ENCODE assay signal across 25 cellular contexts in genomic region chr2:258933-259332, GRCh38. TPM values are rescaled to one million over a fixed set of nuclear protein-coding genes. Genes with fewer than 3 reads are reported as not detected.
A peak's percentile ranks its signal among the peaks of the same experiment; 100 is the strongest.
DNase-seq lines count a peak whose midpoint lies in the region; ATAC-seq, FAIRE-seq and TF ChIP-seq lines count a peak whose summit lies in the region.
"Had no signal": no experiment of that assay in that cellular context is flagged by ENCODE, and none has a peak within 500 bp of the region (broad histone marks: within the 10 kb centered on the region; RNA-seq: fewer than 3 reads in every experiment).

No MANE protein-coding gene starts in this region.

- 0 out of 2 replicates have a peak overlapping the region, but pooled peaks have one; percentile 8 for H3K9ac ChIP-seq in HepG2 (ENCODE audit: insufficient read depth, low read depth, low read length)
- no peak overlapping the region for H3K9ac ChIP-seq in K562 (ENCODE audit: insufficient read depth in 1 of 2, low read depth in 2 of 2, low read length in 2 of 2)
- H3K9ac ChIP-seq: BLaER1 had no signal

- ATAC-seq in HepG2 (no peak), right lobe of liver (no peak), K562 (no peak), aorta (ENCODE audit: low FRiP score) (no peak)

- H3K79me2 ChIP-seq in HepG2 (ENCODE audit: insufficient read depth, low read length): peaks cover 4% of the 10 kb centered on the region
- H3K79me2 ChIP-seq in K562 (ENCODE audit: control insufficient read depth, insufficient read depth, low read length): no peaks in the 10 kb centered on the region

- H3K4me1 Mint-ChIP-seq in progenitor cell of endocrine pancreas (ENCODE audit: low read depth): peaks cover 40% of the 10 kb centered on the region

- H3K4me3 Mint-ChIP-seq in progenitor cell of endocrine pancreas (ENCODE audit: low read depth): no peak overlapping the region
- H3K4me3 Mint-ChIP-seq: CD14-positive monocyte; CD4-positive, alpha-beta memory T cell; CD8-positive, alpha-beta memory T cell had no signal

- CTCF ChIA-PET in HepG2 (lab: Yijun Ruan, JAX; ENCODE audit: low intra/inter-chr PET ratio, low total read pairs) (no interaction called here), K562 (lab: Yijun Ruan, JAX; ENCODE audit: low intra/inter-chr PET ratio) (no interaction called here)

- peak overlapping the region; percentile 86 for H3K27ac ChIP-seq in HepG2 (ENCODE audit: extremely low read length, insufficient read depth, low read length)
- H3K27ac ChIP-seq in right lobe of liver: no peak overlapping the region
- no peak overlapping the region for H3K27ac ChIP-seq in K562 (ENCODE audit: extremely low read depth, low read depth, low read length)
- H3K27ac ChIP-seq in aorta (ENCODE audit: low read depth in 1 of 2, low read length in 2 of 2): no peak overlapping the region
- H3K27ac ChIP-seq: BLaER1 had no signal

- TF ChIP-seq EP300 in HepG2 (IDR thresholded peaks at IDR 0.05; ENCODE audit: low read depth in 2 of 2, low read length in 2 of 2) (no peak), HepG2 (CRISPR knock-in tag; IDR thresholded peaks at IDR 0.05; ENCODE audit: borderline replicate concordance) (no peak), K562 (IDR thresholded peaks at IDR 0.05; ENCODE audit: low read length) (no peak)

- H3K36me3 ChIP-seq in HepG2 (replicated peaks in 1 of 2; ENCODE audit: control insufficient read depth in 1 of 2, insufficient read depth in 2 of 2, low read length in 2 of 2) (no peaks in the 10 kb centered on the region), right lobe of liver (no peaks in the 10 kb centered on the region), K562 (ENCODE audit: control insufficient read depth, insufficient read depth, low read length) (no peaks in the 10 kb centered on the region), aorta (ENCODE audit: control insufficient read depth in 1 of 2, insufficient read depth in 2 of 2, low read length in 1 of 2) (peaks cover 0 to 2% of the 10 kb centered on the region in 2 donors)
- H3K36me3 ChIP-seq: BE2C had no signal

- FAIRE-seq in HepG2 (lab: Jason Lieb, UNC): no peak
- no peak for FAIRE-seq in K562 (lab: Jason Lieb, UNC)
- FAIRE-seq: A204.1, D721Med, G401.6, GM12891, GM19239 had no signal

- no peak for TF ChIP-seq RAD21 in HepG2 (CRISPR knock-in tag; IDR thresholded peaks at IDR 0.05)
- TF ChIP-seq RAD21 in K562 (CRISPR knock-in tag; conservative IDR thresholded peaks at IDR 0.05 in 1 of 2, IDR thresholded peaks at IDR 0.05 in 1 of 2): no peak

- intact Hi-C loops in HepG2 (cut with micrococcal nuclease; ENCODE audit: unreplicated experiment): no loop called here
- intact Hi-C loops in right lobe of liver (cut with DNase I): no loop called here
- intact Hi-C loops in K562 (cut with micrococcal nuclease): no loop called here
- intact Hi-C loops in aorta (cut with DNase I): no loop called here

- TF ChIP-seq POLR2A in HepG2 (IDR thresholded peaks at IDR 0.05; ENCODE audit: insufficient read depth in 1 of 2, low read depth in 2 of 2, low read length in 2 of 2) (no peak), right lobe of liver (IDR thresholded peaks at IDR 0.05) (no peak), K562 (conservative IDR thresholded peaks at IDR 0.05) (no peak)

- POLR2A ChIA-PET in HepG2 (lab: Yijun Ruan, JAX) (interaction anchor here (1.2 to 11.0 kb wide), 4 partner anchors 10 to 82 kb away, joined by 4 to 156 read pairs (median 10); no protein-coding TSS in a partner anchor), K562 (lab: Yijun Ruan, JAX) (no interaction called here)

- H3K36me3 Mint-ChIP-seq in progenitor cell of endocrine pancreas (ENCODE audit: insufficient read depth): peaks cover 15% of the 10 kb centered on the region

- peak overlapping the region; percentile 98; the same call in 1 of the 2 replicates for H3K4me2 ChIP-seq in HepG2 (ENCODE audit: low read depth, low read length)
- no peak overlapping the region for H3K4me2 ChIP-seq in K562 (ENCODE audit: insufficient read depth, low read length)
- H3K4me2 ChIP-seq: BLaER1 had no signal

- H3K27me3 ChIP-seq in HepG2 (ENCODE audit: control insufficient read depth in 1 of 2, insufficient read depth in 2 of 2, low read length in 2 of 2) (no peaks in the 10 kb centered on the region), right lobe of liver (no peaks in the 10 kb centered on the region), K562 (ENCODE audit: control insufficient read depth in 2 of 2, insufficient read depth in 2 of 2, low read length in 2 of 2) (no peaks in the 10 kb centered on the region), aorta (ENCODE audit: control insufficient read depth in 1 of 2, insufficient read depth in 2 of 2, low read length in 1 of 2) (no peaks in the 10 kb centered on the region)
- H3K27me3 ChIP-seq: BE2C, BLaER1 had no signal

- DNase-seq in HepG2 (ENCODE audit: low spot score) (no peak), right lobe of liver (no peak), K562 (ENCODE audit: extremely low read depth in 1 of 4, low spot score in 3 of 4) (no peak), progenitor cell of endocrine pancreas (ENCODE audit: low spot score, unreplicated experiment) (no peak), SW 1271 (lab: John Stamatoyannopoulos, UW) (no peak), aorta (no peak)
- DNase-seq: 8988T; ACHN; BE2C; C1 segment of cervical spinal cord; CD4-positive, alpha-beta memory T cell; CD4-positive, CD25-positive, alpha-beta regulatory T cell; CD8-positive, alpha-beta memory T cell; COR-L47; DMS79 treated with DMSO at 0.1 percent for 48 hours; GF-D8 had no signal

- H3K27me3 Mint-ChIP-seq in progenitor cell of endocrine pancreas: no peaks in the 10 kb centered on the region
- H3K27me3 Mint-ChIP-seq: CD4-positive, alpha-beta memory T cell had no signal

- in situ Hi-C loops in HepG2 (cut with HindIII; ENCODE audit: extremely low pct_ligation_motif_present, low pct_unique_long_range_greater_than_20kb): no loop called here
- in situ Hi-C loops in K562 (cut with MboI): no loop called here

- peak overlapping the region; percentile 44 for H3K27ac Mint-ChIP-seq in progenitor cell of endocrine pancreas
- H3K27ac Mint-ChIP-seq: CD14-positive monocyte; CD4-positive, CD25-positive, alpha-beta regulatory T cell; CD8-positive, alpha-beta memory T cell had no signal

- H2AFZ ChIP-seq in HepG2 (ENCODE audit: low read length) (no peak overlapping the region), K562 (ENCODE audit: low read depth, low read length) (no peak overlapping the region)

- TF ChIP-seq CTCF in HepG2 (CRISPR knock-in tag; IDR thresholded peaks at IDR 0.05) (no peak), right lobe of liver (IDR thresholded peaks at IDR 0.05) (no peak), K562 (IDR thresholded peaks at IDR 0.05 in 2 of 3, conservative IDR thresholded peaks at IDR 0.05 in 1 of 3; ENCODE audit: insufficient read depth in 2 of 3, low read depth in 1 of 3, low read length in 3 of 3) (no peak), progenitor cell of endocrine pancreas (IDR thresholded peaks at IDR 0.05; ENCODE audit: unreplicated experiment) (no peak)

- no peaks in the 10 kb centered on the region for H3K9me1 ChIP-seq in K562 (ENCODE audit: control insufficient read depth, insufficient read depth, low read length)

- H3K4me3 ChIP-seq in HepG2 (replicated peaks in 1 of 3; ENCODE audit: insufficient read depth in 1 of 3, low read depth in 2 of 3, low read length in 3 of 3) (no peak overlapping the region), right lobe of liver (no peak overlapping the region), K562 (no peak overlapping the region), aorta (ENCODE audit: low read length in 2 of 2) (no peak overlapping the region)
- H3K4me3 ChIP-seq: BLaER1 had no signal

- H3K9me3 Mint-ChIP-seq in progenitor cell of endocrine pancreas (ENCODE audit: low read depth): peaks cover 9% of the 10 kb centered on the region

- WGBS in HepG2 (ENCODE audit: low lambda C conversion rate): 76% methylated on average over 3 of the region's 3 CpGs
- 100% methylated on average over 2 of the region's 3 CpGs for WGBS in right lobe of liver (ENCODE audit: insufficient coverage, low coverage, low lambda C conversion rate, missing lambda C conversion rate)
- 69% methylated on average over 3 of the region's 3 CpGs for whole genome bisulfite sequencing in K562 (ENCODE audit: insufficient coverage, low coverage, missing lambda C conversion rate)
- 92 to 98% methylated on average over 3 of the region's 3 CpGs for WGBS in aorta, 2 donors

- H3K9me3 ChIP-seq in HepG2 (ENCODE audit: low read length): peaks cover 5% of the 10 kb centered on the region; the same call in 1 of the 2 replicates
- H3K9me3 ChIP-seq in right lobe of liver: no peaks in the 10 kb centered on the region
- peaks cover 8% of the 10 kb centered on the region for H3K9me3 ChIP-seq in K562 (replicated peaks; ENCODE audit: control insufficient read depth, insufficient read depth, low read depth, low read length)
- no peaks in the 10 kb centered on the region for H3K9me3 ChIP-seq in aorta (ENCODE audit: control insufficient read depth, low read length)
- H3K9me3 ChIP-seq: BE2C had no signal

- peaks cover 73% of the 10 kb centered on the region for H3K4me1 ChIP-seq in HepG2 (ENCODE audit: insufficient read depth, low read length)
- peaks cover 0 to 21% (median 4%) of the 10 kb centered on the region in 4 donors for H3K4me1 ChIP-seq in right lobe of liver
- peaks cover 0 to 8% of the 10 kb centered on the region in 2 experiments; a peak in 2 of 5 replicates for H3K4me1 ChIP-seq in K562 (replicated peaks in 1 of 2; ENCODE audit: control insufficient read depth in 2 of 2, insufficient read depth in 2 of 2, low read length in 2 of 2)
- H3K4me1 ChIP-seq in aorta (ENCODE audit: control insufficient read depth in 1 of 2, insufficient read depth in 2 of 2, low read length in 2 of 2): no peaks in the 10 kb centered on the region
- H3K4me1 ChIP-seq: BE2C had no signal

- no peaks in the 10 kb centered on the region for H4K20me1 ChIP-seq in HepG2 (ENCODE audit: insufficient read depth, low read length)
- H4K20me1 ChIP-seq in K562 (replicated peaks; ENCODE audit: control insufficient read depth, insufficient read depth, low read length): no peaks in the 10 kb centered on the region

- BruUV-seq in HepG2 (replicated peaks; lab: Mats Ljungman, UMichigan) (no TSS peak), K562 (replicated peaks; lab: Mats Ljungman, UMichigan) (no TSS peak)

RNA-seq across cellular contexts. Expression of gene SH3YL1, which starts 4.9 kb away (rescaled TPM):
- total RNA-seq in HepG2 (2016; rRNA removed; fragmentation: Illumina TruSeq; extraction: Trizol): 8.8 and 13.0 TPM in 2 replicates
- 4.1 and 4.9 TPM in 2 replicates for total RNA-seq in HepG2 (2016; cell fraction: cytosol; rRNA removed; fragmentation: Illumina TruSeq; extraction: Trizol; ENCODE audit: low read depth)
- total RNA-seq in HepG2 (2016; cell fraction: insoluble cytoplasmic fraction; rRNA removed; fragmentation: Illumina TruSeq; extraction: Trizol): 8.7 and 10.6 TPM in 2 replicates
- total RNA-seq in HepG2 (2016; cell fraction: membrane; rRNA removed; fragmentation: Illumina TruSeq; extraction: Trizol): 6.5 and 8.7 TPM in 2 replicates
- total RNA-seq in HepG2 (2016; cell fraction: nucleus; rRNA removed; fragmentation: Illumina TruSeq; extraction: Trizol): 19.0 and 22.6 TPM in 2 replicates
- polyA plus RNA-seq in HepG2 (2011; rRNA removed): 38.1 and 48.2 TPM in 2 replicates
- polyA plus RNA-seq in HepG2 (2011; cell fraction: cytosol; rRNA removed): 22.1 and 28.8 TPM in 2 replicates
- 105 and 110 TPM in 2 replicates for polyA plus RNA-seq in HepG2 (2011; cell fraction: nucleus; rRNA removed)
- 34.7 and 61.3 TPM in 2 replicates for polyA plus RNA-seq in HepG2 (2012)
- 3.9 and 4.4 TPM in 2 replicates for polyA plus RNA-seq in HepG2 (2016; cell fraction: cytosol; fragmentation: Illumina TruSeq; extraction: Trizol; ENCODE audit: low read depth)
- 12.2 TPM in 2 replicates for polyA plus RNA-seq in HepG2 (2016; cell fraction: insoluble cytoplasmic fraction; fragmentation: Illumina TruSeq; extraction: Trizol; ENCODE audit: low read depth)
- polyA plus RNA-seq in HepG2 (2016; cell fraction: membrane; fragmentation: Illumina TruSeq; extraction: Trizol; ENCODE audit: low read depth): 6.9 and 8.4 TPM in 2 replicates
- 34.5 and 42.6 TPM in 2 replicates for polyA plus RNA-seq in HepG2 (2016; cell fraction: nucleus; fragmentation: Illumina TruSeq; extraction: Trizol; ENCODE audit: insufficient read depth, low read depth)
- polyA minus RNA-seq in HepG2 (2011; rRNA and poly(A)+ RNA removed; ENCODE audit: low replicate concordance): 8.2 and 18.1 TPM in 2 replicates
- polyA minus RNA-seq in HepG2 (2011; cell fraction: cytosol; rRNA and poly(A)+ RNA removed): 10.2 and 13.8 TPM in 2 replicates
- polyA minus RNA-seq in HepG2 (2011; cell fraction: nucleus; rRNA and poly(A)+ RNA removed): 143 and 147 TPM in 2 replicates
- total RNA-seq in right lobe of liver: 10 to 100 TPM in 2 of 6 experiments, 1 to 10 TPM in 4; 5.9 to 23.0 (median 8.7) TPM
- total RNA-seq in K562 (2011; cell fraction: chromatin; rRNA removed; ENCODE audit: low replicate concordance): 13.0 and 30.3 TPM in 2 replicates
- 8.9 and 9.3 TPM in 2 replicates for total RNA-seq in K562 (2011; cell fraction: nucleolus; rRNA removed)
- total RNA-seq in K562 (2011; cell fraction: nucleoplasm; rRNA removed): 15.4 and 22.9 TPM in 2 replicates
- total RNA-seq in K562 (2014; rRNA removed): 4.0 and 5.5 TPM in 2 replicates
- 5.1 and 5.3 TPM in 2 replicates for total RNA-seq in K562 (2014; rRNA removed; fragmentation: Illumina TruSeq; extraction: Trizol)
- total RNA-seq in K562 (2015; rRNA removed; fragmentation: Illumina TruSeq; extraction: Trizol): 3.6 and 5.0 TPM in 2 replicates
- 4.0 and 5.5 TPM in 2 replicates for total RNA-seq in K562 (2021)
- 7.8 and 8.6 TPM in 2 replicates for polyA plus RNA-seq in K562 (2011; rRNA removed)
- 2.9 and 4.2 TPM in 2 replicates for polyA plus RNA-seq in K562 (2011; cell fraction: cytosol; rRNA removed)
- 20.2 and 23.5 TPM in 2 replicates for polyA plus RNA-seq in K562 (2011; cell fraction: nucleus; rRNA removed)
- polyA plus RNA-seq in K562 (2012): 4.7 and 7.8 TPM in 2 replicates
- 4.6 and 4.7 TPM in 2 replicates for polyA plus RNA-seq in K562 (2014; fragmentation: Illumina TruSeq; extraction: Trizol)
- polyA plus RNA-seq in K562 (2014; fragmentation: Nextera tagmentation; extraction: Ambion mirVana): 1 to 10 TPM; 3.9 to 5.0 TPM
- 7.0 and 7.5 TPM in 2 replicates for polyA plus RNA-seq in K562 (2014; rRNA removed)
- polyA minus RNA-seq in K562 (2011; rRNA and poly(A)+ RNA removed): 9.5 and 11.5 TPM in 2 replicates
- 1.6 and 3.5 TPM in 2 replicates for polyA minus RNA-seq in K562 (2011; cell fraction: cytosol; rRNA and poly(A)+ RNA removed)
- 11.7 and 25.8 TPM in 2 replicates for polyA minus RNA-seq in K562 (2011; cell fraction: nucleus; rRNA and poly(A)+ RNA removed)
- 120 and 129 TPM in 2 replicates for total RNA-seq in progenitor cell of endocrine pancreas
- total RNA-seq in aorta: 10 to 100 TPM; 25.9 to 37.3 TPM
- 10 to 100 TPM; 27.8 to 33.4 TPM for polyA plus RNA-seq in aorta

RNA-seq across cellular contexts. Expression of gene ACP1, which starts 5.8 kb away (rescaled TPM):
- total RNA-seq in HepG2 (2016; rRNA removed; fragmentation: Illumina TruSeq; extraction: Trizol): 246 and 290 TPM in 2 replicates
- 198 and 234 TPM in 2 replicates for total RNA-seq in HepG2 (2016; cell fraction: cytosol; rRNA removed; fragmentation: Illumina TruSeq; extraction: Trizol; ENCODE audit: low read depth)
- 252 and 306 TPM in 2 replicates for total RNA-seq in HepG2 (2016; cell fraction: insoluble cytoplasmic fraction; rRNA removed; fragmentation: Illumina TruSeq; extraction: Trizol)
- total RNA-seq in HepG2 (2016; cell fraction: membrane; rRNA removed; fragmentation: Illumina TruSeq; extraction: Trizol): 319 and 324 TPM in 2 replicates
- total RNA-seq in HepG2 (2016; cell fraction: nucleus; rRNA removed; fragmentation: Illumina TruSeq; extraction: Trizol): 159 and 173 TPM in 2 replicates
- 280 and 348 TPM in 2 replicates for polyA plus RNA-seq in HepG2 (2011; rRNA removed)
- polyA plus RNA-seq in HepG2 (2011; cell fraction: cytosol; rRNA removed): 192 and 226 TPM in 2 replicates
- polyA plus RNA-seq in HepG2 (2011; cell fraction: nucleus; rRNA removed): 139 and 154 TPM in 2 replicates
- 301 and 382 TPM in 2 replicates for polyA plus RNA-seq in HepG2 (2012)
- 328 and 393 TPM in 2 replicates for polyA plus RNA-seq in HepG2 (2016; cell fraction: cytosol; fragmentation: Illumina TruSeq; extraction: Trizol; ENCODE audit: low read depth)
- polyA plus RNA-seq in HepG2 (2016; cell fraction: insoluble cytoplasmic fraction; fragmentation: Illumina TruSeq; extraction: Trizol; ENCODE audit: low read depth): 381 and 406 TPM in 2 replicates
- 353 and 372 TPM in 2 replicates for polyA plus RNA-seq in HepG2 (2016; cell fraction: membrane; fragmentation: Illumina TruSeq; extraction: Trizol; ENCODE audit: low read depth)
- 287 and 295 TPM in 2 replicates for polyA plus RNA-seq in HepG2 (2016; cell fraction: nucleus; fragmentation: Illumina TruSeq; extraction: Trizol; ENCODE audit: insufficient read depth, low read depth)
- polyA minus RNA-seq in HepG2 (2011; rRNA and poly(A)+ RNA removed; ENCODE audit: low replicate concordance): 137 and 198 TPM in 2 replicates
- 154 and 160 TPM in 2 replicates for polyA minus RNA-seq in HepG2 (2011; cell fraction: cytosol; rRNA and poly(A)+ RNA removed)
- 316 and 328 TPM in 2 replicates for polyA minus RNA-seq in HepG2 (2011; cell fraction: nucleus; rRNA and poly(A)+ RNA removed)
- total RNA-seq in right lobe of liver: 10 to 100 TPM; 52.1 to 72.1 (median 60.3) TPM
- total RNA-seq in K562 (2011; cell fraction: chromatin; rRNA removed; ENCODE audit: low replicate concordance): 59.4 and 126 TPM in 2 replicates
- total RNA-seq in K562 (2011; cell fraction: nucleolus; rRNA removed): 43.5 and 61.5 TPM in 2 replicates
- 88.2 and 151 TPM in 2 replicates for total RNA-seq in K562 (2011; cell fraction: nucleoplasm; rRNA removed)
- 148 and 153 TPM in 2 replicates for total RNA-seq in K562 (2014; rRNA removed)
- 161 and 172 TPM in 2 replicates for total RNA-seq in K562 (2014; rRNA removed; fragmentation: Illumina TruSeq; extraction: Trizol)
- total RNA-seq in K562 (2015; rRNA removed; fragmentation: Illumina TruSeq; extraction: Trizol): 136 and 148 TPM in 2 replicates
- total RNA-seq in K562 (2021): 135 and 139 TPM in 2 replicates
- 184 and 199 TPM in 2 replicates for polyA plus RNA-seq in K562 (2011; rRNA removed)
- 68.2 and 129 TPM in 2 replicates for polyA plus RNA-seq in K562 (2011; cell fraction: cytosol; rRNA removed)
- 136 and 174 TPM in 2 replicates for polyA plus RNA-seq in K562 (2011; cell fraction: nucleus; rRNA removed)
- 140 and 147 TPM in 2 replicates for polyA plus RNA-seq in K562 (2012)
- 187 and 189 TPM in 2 replicates for polyA plus RNA-seq in K562 (2014; fragmentation: Illumina TruSeq; extraction: Trizol)
- polyA plus RNA-seq in K562 (2014; fragmentation: Nextera tagmentation; extraction: Ambion mirVana): 100 to 1,000 TPM; 450 to 493 TPM
- 195 and 220 TPM in 2 replicates for polyA plus RNA-seq in K562 (2014; rRNA removed)
- polyA minus RNA-seq in K562 (2011; rRNA and poly(A)+ RNA removed): 138 and 151 TPM in 2 replicates
- polyA minus RNA-seq in K562 (2011; cell fraction: cytosol; rRNA and poly(A)+ RNA removed): 77.9 and 112 TPM in 2 replicates
- polyA minus RNA-seq in K562 (2011; cell fraction: nucleus; rRNA and poly(A)+ RNA removed): 89.1 and 145 TPM in 2 replicates
- 111 and 118 TPM in 2 replicates for total RNA-seq in progenitor cell of endocrine pancreas
- 10 to 100 TPM; 49.8 to 56.5 TPM for total RNA-seq in aorta
- 100 to 1,000 TPM in 1 of 2 donors, 10 to 100 TPM in 1; 75.6 to 130 TPM for polyA plus RNA-seq in aorta

RNA-seq across cellular contexts. Expression of gene ALKAL2, which starts 29.0 kb away (rescaled TPM):
- 0.22 TPM in 1 of 2 replicates, not detected in the other for total RNA-seq in HepG2 (2016; rRNA removed; fragmentation: Illumina TruSeq; extraction: Trizol)
- total RNA-seq in HepG2 (2016; cell fraction: cytosol; rRNA removed; fragmentation: Illumina TruSeq; extraction: Trizol; ENCODE audit: low read depth): not detected in 2 replicates
- total RNA-seq in HepG2 (2016; cell fraction: insoluble cytoplasmic fraction; rRNA removed; fragmentation: Illumina TruSeq; extraction: Trizol): 0.22 TPM in 1 of 2 replicates, not detected in the other
- 0.77 and 0.93 TPM in 2 replicates for total RNA-seq in HepG2 (2016; cell fraction: membrane; rRNA removed; fragmentation: Illumina TruSeq; extraction: Trizol)
- not detected in 2 replicates for total RNA-seq in HepG2 (2016; cell fraction: nucleus; rRNA removed; fragmentation: Illumina TruSeq; extraction: Trizol)
- polyA plus RNA-seq in HepG2 (2011; rRNA removed): 1.7 and 2.9 TPM in 2 replicates
- polyA plus RNA-seq in HepG2 (2011; cell fraction: cytosol; rRNA removed): 0.89 and 1.5 TPM in 2 replicates
- 0.82 and 1.1 TPM in 2 replicates for polyA plus RNA-seq in HepG2 (2011; cell fraction: nucleus; rRNA removed)
- 1.5 and 2.3 TPM in 2 replicates for polyA plus RNA-seq in HepG2 (2012)
- 0.12 and 0.19 TPM in 2 replicates for polyA plus RNA-seq in HepG2 (2016; cell fraction: cytosol; fragmentation: Illumina TruSeq; extraction: Trizol; ENCODE audit: low read depth)
- 0.35 TPM in 1 of 2 replicates, not detected in the other for polyA plus RNA-seq in HepG2 (2016; cell fraction: insoluble cytoplasmic fraction; fragmentation: Illumina TruSeq; extraction: Trizol; ENCODE audit: low read depth)
- 0.22 and 0.45 TPM in 2 replicates for polyA plus RNA-seq in HepG2 (2016; cell fraction: membrane; fragmentation: Illumina TruSeq; extraction: Trizol; ENCODE audit: low read depth)
- polyA plus RNA-seq in HepG2 (2016; cell fraction: nucleus; fragmentation: Illumina TruSeq; extraction: Trizol; ENCODE audit: insufficient read depth, low read depth): 0.72 and 1.0 TPM in 2 replicates
- polyA minus RNA-seq in HepG2 (2011; rRNA and poly(A)+ RNA removed; ENCODE audit: low replicate concordance): not detected in 2 replicates
- polyA minus RNA-seq in HepG2 (2011; cell fraction: cytosol; rRNA and poly(A)+ RNA removed): 0.59 TPM in 1 of 2 replicates, not detected in the other
- 1.4 and 1.5 TPM in 2 replicates for polyA minus RNA-seq in HepG2 (2011; cell fraction: nucleus; rRNA and poly(A)+ RNA removed)
- 1 to 10 TPM in 4 of 6 experiments, under 1 TPM in 2; 0.49 to 2.9 (median 1.0) TPM for total RNA-seq in right lobe of liver
- total RNA-seq in K562 (2011; cell fraction: chromatin; rRNA removed; ENCODE audit: low replicate concordance): not detected in 2 replicates
- total RNA-seq in K562 (2011; cell fraction: nucleolus; rRNA removed): not detected in 2 replicates
- total RNA-seq in K562 (2011; cell fraction: nucleoplasm; rRNA removed): not detected in 2 replicates
- not detected in 2 replicates for total RNA-seq in K562 (2014; rRNA removed)
- total RNA-seq in K562 (2014; rRNA removed; fragmentation: Illumina TruSeq; extraction: Trizol): not detected in 2 replicates
- total RNA-seq in K562 (2015; rRNA removed; fragmentation: Illumina TruSeq; extraction: Trizol): not detected in 2 replicates
- not detected in 2 replicates for total RNA-seq in K562 (2021)
- polyA plus RNA-seq in K562 (2011; rRNA removed): not detected in 2 replicates
- not detected in 2 replicates for polyA plus RNA-seq in K562 (2011; cell fraction: cytosol; rRNA removed)
- not detected in 2 replicates for polyA plus RNA-seq in K562 (2011; cell fraction: nucleus; rRNA removed)
- polyA plus RNA-seq in K562 (2012): not detected in 2 replicates
- not detected in 2 replicates for polyA plus RNA-seq in K562 (2014; fragmentation: Illumina TruSeq; extraction: Trizol)
- not detected for polyA plus RNA-seq in K562 (2014; fragmentation: Nextera tagmentation; extraction: Ambion mirVana)
- not detected in 2 replicates for polyA plus RNA-seq in K562 (2014; rRNA removed)
- polyA minus RNA-seq in K562 (2011; rRNA and poly(A)+ RNA removed): not detected in 2 replicates
- not detected in 2 replicates for polyA minus RNA-seq in K562 (2011; cell fraction: cytosol; rRNA and poly(A)+ RNA removed)
- polyA minus RNA-seq in K562 (2011; cell fraction: nucleus; rRNA and poly(A)+ RNA removed): 0.22 TPM in 1 of 2 replicates, not detected in the other
- 0.22 and 0.42 TPM in 2 replicates for total RNA-seq in progenitor cell of endocrine pancreas
- total RNA-seq in aorta: 10 to 100 TPM; 14.3 to 21.2 TPM
- polyA plus RNA-seq in aorta: 1 to 10 TPM; 5.1 to 5.6 TPM
- total RNA-seq: A673; CD4-positive, alpha-beta memory T cell; CD4-positive, CD25-positive, alpha-beta regulatory T cell; CD8-positive, alpha-beta memory T cell had no signal
- polyA plus RNA-seq: AG04450; CD14-positive monocyte; CD4-positive, alpha-beta memory T cell; CD8-positive, alpha-beta memory T cell had no signal

Comparison
In these comparisons a context has a peak if more than half of its experiments do, and no peak if none do; other contexts are left out.
1. Of the 241 proteins assayed by ChIP-seq in both HepG2 and K562: peak only in HepG2: FOXA3, GATAD2A, HDAC1, MAX, MNT and TFAP4; only in K562: none; in both: none; in neither: 234; mixed calls (peak in some experiments, not most) for 1.